In genomic region chr1:170590921-170591705, GRCh38 we compare ENCODE assay signal across 23 cellular contexts. TPM values are rescaled to one million over a fixed set of nuclear protein-coding genes. Genes with fewer than 3 reads are reported as not detected.
DNase-seq lines count a peak whose midpoint lies in the region; ATAC-seq, FAIRE-seq and TF ChIP-seq lines count a peak whose summit lies in the region.
"Had no signal": no experiment of that assay in that cellular context is flagged by ENCODE, and none has a peak within 500 bp of the region (broad histone marks: within the 10 kb centered on the region; RNA-seq: fewer than 3 reads in every experiment).

No MANE protein-coding gene starts in this region.

- no peak overlapping the region for H3K27ac ChIP-seq in HepG2 (ENCODE audit: extremely low read length, insufficient read depth, low read length)
- no peak overlapping the region for H3K27ac ChIP-seq in right lobe of liver
- H3K27ac ChIP-seq: C4-2B, epithelial cell of prostate, upper lobe of left lung had no signal

- no peaks in the 10 kb centered on the region for H3K36me3 Mint-ChIP-seq in nephron (ENCODE audit: low read depth)
- H3K36me3 Mint-ChIP-seq: activated naive CD4-positive, alpha-beta T cell treated with anti-CD3 and anti-CD28 coated beads, Interleukin-2, amount 10 ng/mL, durations not matched to agents 7 days and 5 days had no signal

- H3K9me3 ChIP-seq in HepG2 (ENCODE audit: low read length): no peaks in the 10 kb centered on the region
- no peaks in the 10 kb centered on the region for H3K9me3 ChIP-seq in right lobe of liver
- H3K9me3 ChIP-seq in adipocyte (ENCODE audit: control insufficient read depth, low read length): peaks cover 3% of the 10 kb centered on the region

- intact Hi-C loops in HepG2 (cut with micrococcal nuclease; ENCODE audit: unreplicated experiment) (no loop called here), right lobe of liver (cut with DNase I) (no loop called here)

- WGBS in HepG2 (ENCODE audit: low lambda C conversion rate): 11% methylated on average over 13 of the region's 13 CpGs
- 28% methylated on average over 13 of the region's 13 CpGs for WGBS in right lobe of liver (ENCODE audit: insufficient coverage, low coverage, low lambda C conversion rate, missing lambda C conversion rate)

- H3K4me2 ChIP-seq in HepG2 (ENCODE audit: low read depth, low read length): no peak overlapping the region

- H3K27me3 ChIP-seq in HepG2 (ENCODE audit: control insufficient read depth in 1 of 2, insufficient read depth in 2 of 2, low read length in 2 of 2) (peaks cover 0 to 4% of the 10 kb centered on the region in 2 experiments; a peak in 2 of 5 replicates), right lobe of liver (no peaks in the 10 kb centered on the region), adipocyte (replicated peaks; ENCODE audit: control insufficient read depth, insufficient read depth, low read length) (no peaks in the 10 kb centered on the region)
- H3K27me3 ChIP-seq: upper lobe of left lung had no signal

- H3K36me3 ChIP-seq in HepG2 (replicated peaks in 1 of 2; ENCODE audit: control insufficient read depth in 1 of 2, insufficient read depth in 2 of 2, low read length in 2 of 2): no peaks in the 10 kb centered on the region
- no peaks in the 10 kb centered on the region for H3K36me3 ChIP-seq in right lobe of liver
- H3K36me3 ChIP-seq in adipocyte (ENCODE audit: control insufficient read depth, insufficient read depth, low read length, severe bottlenecking): no peaks in the 10 kb centered on the region
- H3K36me3 ChIP-seq: upper lobe of left lung had no signal

- no peaks in the 10 kb centered on the region for H3K27me3 Mint-ChIP-seq in nephron (ENCODE audit: low read depth)

- H3K4me1 ChIP-seq in HepG2 (ENCODE audit: insufficient read depth, low read length): no peaks in the 10 kb centered on the region
- no peaks in the 10 kb centered on the region for H3K4me1 ChIP-seq in right lobe of liver
- peaks cover 67% of the 10 kb centered on the region for H3K4me1 ChIP-seq in adipocyte (ENCODE audit: control insufficient read depth, insufficient read depth, low read length)
- H3K4me1 ChIP-seq: upper lobe of left lung had no signal

- H2AFZ ChIP-seq in HepG2 (ENCODE audit: low read length): no peak overlapping the region

- no peak for DNase-seq in HepG2 (ENCODE audit: low spot score)
- DNase-seq in right lobe of liver: no peak
- DNase-seq in adipocyte (ENCODE audit: low read depth): no peak
- no peak for DNase-seq in NCI-H2081 (lab: John Stamatoyannopoulos, UW)
- DNase-seq in NCI-H1048 (lab: John Stamatoyannopoulos, UW): no peak
- no peak for DNase-seq in NCI-H1417 treated with DMSO at 0.1 percent for 48 hours (lab: John Stamatoyannopoulos, UW)
- DNase-seq in HT-29 (ENCODE audit: low spot score): no peak
- DNase-seq: activated CD4-positive, CD25-positive, alpha-beta regulatory T cell treated with anti-CD3 and anti-CD28 coated beads, Interleukin-2, amount 50 U/mL, for 72 hours; activated naive CD4-positive, alpha-beta T cell treated with anti-CD3 and anti-CD28 coated beads, Interleukin-2, amount 10 ng/mL, durations not matched to agents 7 days and 5 days; activated T-cell treated with anti-CD3 and anti-CD28 coated beads, Interleukin-2, amount 50 U/mL, for 72 hours; cerebellar nuclear complex; HFFc6; MM.1S; NCI-H187 treated with DMSO at 0.1 percent for 48 hours; stimulated activated CD4-positive, alpha-beta T cell treated with anti-CD3 and anti-CD28 coated beads, Interleukin-2, amount 100 ng/mL, for 24 hours; stimulated activated naive CD4-positive, alpha-beta T cell; SW 1271; upper lobe of left lung had no signal

- in situ Hi-C loops in HepG2 (cut with HindIII; ENCODE audit: extremely low pct_ligation_motif_present, low pct_unique_long_range_greater_than_20kb): no loop called here

- H3K4me3 Mint-ChIP-seq in nephron: peak overlapping the region; percentile 32 to 67 (median 45)
- H3K4me3 Mint-ChIP-seq: activated naive CD4-positive, alpha-beta T cell treated with anti-CD3 and anti-CD28 coated beads, Interleukin-2, amount 10 ng/mL, durations not matched to agents 7 days and 5 days; activated T-cell treated with anti-CD3 and anti-CD28 coated beads, Interleukin-2, amount 50 U/mL, for 72 hours; HFFc6; neural crest cell had no signal

- peaks cover 6% of the 10 kb centered on the region for H3K9me3 Mint-ChIP-seq in nephron
- H3K9me3 Mint-ChIP-seq: HFFc6, neural crest cell had no signal

- FAIRE-seq in HepG2 (lab: Jason Lieb, UNC): no peak

- H3K79me2 ChIP-seq in HepG2 (ENCODE audit: insufficient read depth, low read length): no peaks in the 10 kb centered on the region

- peaks cover 48% of the 10 kb centered on the region for H3K4me1 Mint-ChIP-seq in nephron
- H3K4me1 Mint-ChIP-seq: activated naive CD4-positive, alpha-beta T cell treated with anti-CD3 and anti-CD28 coated beads, Interleukin-2, amount 10 ng/mL, durations not matched to agents 7 days and 5 days had no signal

- no peak overlapping the region for H3K4me3 ChIP-seq in HepG2 (replicated peaks in 1 of 3; ENCODE audit: insufficient read depth in 1 of 3, low read depth in 2 of 3, low read length in 3 of 3)
- H3K4me3 ChIP-seq in right lobe of liver: no peak overlapping the region
- peak overlapping the region; percentile 75 for H3K4me3 ChIP-seq in adipocyte (ENCODE audit: low read length)
- H3K4me3 ChIP-seq: upper lobe of left lung had no signal

- TF ChIP-seq RAD21 in HepG2 (CRISPR knock-in tag; IDR thresholded peaks at IDR 0.05): no peak

- TF ChIP-seq CTCF in HepG2 (CRISPR knock-in tag; IDR thresholded peaks at IDR 0.05) (no peak), right lobe of liver (IDR thresholded peaks at IDR 0.05) (no peak), nephron (IDR thresholded peaks at IDR 0.05; ENCODE audit: unreplicated experiment in 3 of 3) (no peak)

- ATAC-seq in HepG2 (no peak), right lobe of liver (no peak)
- ATAC-seq: activated T-cell treated with anti-CD3 and anti-CD28 coated beads, Interleukin-2, amount 50 U/mL, for 72 hours; left lobe of liver had no signal

- POLR2A ChIA-PET in HepG2 (lab: Yijun Ruan, JAX): no interaction called here

- no TSS peak for BruUV-seq in HepG2 (replicated peaks; lab: Mats Ljungman, UMichigan)

- H4K20me1 ChIP-seq in HepG2 (ENCODE audit: insufficient read depth, low read length): no peaks in the 10 kb centered on the region

- peak overlapping the region in 2 of 3 experiments; percentile 46 to 62 for H3K27ac Mint-ChIP-seq in nephron
- H3K27ac Mint-ChIP-seq: activated naive CD4-positive, alpha-beta T cell treated with anti-CD3 and anti-CD28 coated beads, Interleukin-2, amount 10 ng/mL, durations not matched to agents 7 days and 5 days; activated T-cell treated with anti-CD3 and anti-CD28 coated beads, Interleukin-2, amount 50 U/mL, for 72 hours; HFFc6 had no signal

- no peak for TF ChIP-seq POLR2A in HepG2 (IDR thresholded peaks at IDR 0.05; ENCODE audit: insufficient read depth in 1 of 2, low read depth in 2 of 2, low read length in 2 of 2)
- no peak for TF ChIP-seq POLR2A in right lobe of liver (IDR thresholded peaks at IDR 0.05)

- no peak for TF ChIP-seq EP300 in HepG2 (IDR thresholded peaks at IDR 0.05; ENCODE audit: low read depth in 2 of 2, low read length in 2 of 2)
- TF ChIP-seq EP300 in HepG2 (CRISPR knock-in tag; IDR thresholded peaks at IDR 0.05; ENCODE audit: borderline replicate concordance): no peak

- H3K9ac ChIP-seq in HepG2 (ENCODE audit: insufficient read depth, low read depth, low read length) (no peak overlapping the region), adipocyte (ENCODE audit: low read length) (peak overlapping the region; percentile 84)

- CTCF ChIA-PET in HepG2 (lab: Yijun Ruan, JAX; ENCODE audit: low intra/inter-chr PET ratio, low total read pairs): no interaction called here

TF ChIP-seq in HepG2, 621 proteins besides CTCF, POLR2A, EP300 and RAD21:
- TF ChIP-seq SMYD3 (CRISPR knock-in tag; IDR thresholded peaks at IDR 0.05) (no peak), HNRNPK (IDR thresholded peaks at IDR 0.05; ENCODE audit: low read depth, low read length, poor library complexity, severe bottlenecking) (peak; percentile 69)

RNA-seq across cellular contexts. Expression of gene GORAB, which starts 59.1 kb away (rescaled TPM):
- total RNA-seq in HepG2 (2016; rRNA removed; fragmentation: Illumina TruSeq; extraction: Trizol): 7.3 and 9.2 TPM in 2 replicates
- total RNA-seq in HepG2 (2016; cell fraction: cytosol; rRNA removed; fragmentation: Illumina TruSeq; extraction: Trizol; ENCODE audit: low read depth): 4.4 and 4.6 TPM in 2 replicates
- 8.4 and 10.2 TPM in 2 replicates for total RNA-seq in HepG2 (2016; cell fraction: insoluble cytoplasmic fraction; rRNA removed; fragmentation: Illumina TruSeq; extraction: Trizol)
- 3.8 and 4.4 TPM in 2 replicates for total RNA-seq in HepG2 (2016; cell fraction: membrane; rRNA removed; fragmentation: Illumina TruSeq; extraction: Trizol)
- total RNA-seq in HepG2 (2016; cell fraction: nucleus; rRNA removed; fragmentation: Illumina TruSeq; extraction: Trizol): 10.7 and 11.2 TPM in 2 replicates
- 5.8 and 6.6 TPM in 2 replicates for polyA plus RNA-seq in HepG2 (2011; rRNA removed)
- polyA plus RNA-seq in HepG2 (2011; cell fraction: cytosol; rRNA removed): 1.4 and 2.3 TPM in 2 replicates
- polyA plus RNA-seq in HepG2 (2011; cell fraction: nucleus; rRNA removed): 8.0 and 11.0 TPM in 2 replicates
- 2.7 and 4.6 TPM in 2 replicates for polyA plus RNA-seq in HepG2 (2012)
- 0.62 and 0.84 TPM in 2 replicates for polyA plus RNA-seq in HepG2 (2016; cell fraction: cytosol; fragmentation: Illumina TruSeq; extraction: Trizol; ENCODE audit: low read depth)
- 6.8 and 6.9 TPM in 2 replicates for polyA plus RNA-seq in HepG2 (2016; cell fraction: insoluble cytoplasmic fraction; fragmentation: Illumina TruSeq; extraction: Trizol; ENCODE audit: low read depth)
- 1.3 and 1.5 TPM in 2 replicates for polyA plus RNA-seq in HepG2 (2016; cell fraction: membrane; fragmentation: Illumina TruSeq; extraction: Trizol; ENCODE audit: low read depth)
- 18.2 and 22.9 TPM in 2 replicates for polyA plus RNA-seq in HepG2 (2016; cell fraction: nucleus; fragmentation: Illumina TruSeq; extraction: Trizol; ENCODE audit: insufficient read depth, low read depth)
- 5.8 and 12.3 TPM in 2 replicates for polyA minus RNA-seq in HepG2 (2011; rRNA and poly(A)+ RNA removed; ENCODE audit: low replicate concordance)
- polyA minus RNA-seq in HepG2 (2011; cell fraction: cytosol; rRNA and poly(A)+ RNA removed): 2.9 and 4.6 TPM in 2 replicates
- 20.3 and 23.2 TPM in 2 replicates for polyA minus RNA-seq in HepG2 (2011; cell fraction: nucleus; rRNA and poly(A)+ RNA removed)
- total RNA-seq in right lobe of liver: 1 to 10 TPM; 4.3 to 9.8 (median 6.7) TPM
- total RNA-seq in HT-29 (2014; rRNA removed; shearing (Covaris generic)): 2.6 and 3.2 TPM in 2 replicates
